ENCODE assay signal across 8 cellular contexts in genomic region chr1:153922076-153922837, GRCh38.
DNase-seq lines count a peak whose midpoint lies in the region; ATAC-seq and TF ChIP-seq lines count a peak whose summit lies in the region.

No MANE protein-coding gene starts in this region.

- H3K27me3 Mint-ChIP-seq in T-helper 2 cell treated with Interferon-gamma antibody and Interleukin-4, amounts not matched to agents 5 μg/mL and 100 μg/mL, for 36 hours (ENCODE audit: low read depth) = no peaks in the 10 kb centered on the region
- H3K27me3 Mint-ChIP-seq in memory B cell = no peaks in the 10 kb centered on the region

- H3K4me3 Mint-ChIP-seq in T-helper 2 cell treated with Interferon-gamma antibody and Interleukin-4, amounts not matched to agents 5 μg/mL and 100 μg/mL, for 36 hours = peak overlapping the region; percentile 95
- peak overlapping the region; percentile 99 for H3K4me3 Mint-ChIP-seq in memory B cell

- H3K4me1 Mint-ChIP-seq in T-helper 2 cell treated with Interferon-gamma antibody and Interleukin-4, amounts not matched to agents 5 μg/mL and 100 μg/mL, for 36 hours (ENCODE audit: low read depth) = peaks cover 37% of the 10 kb centered on the region
- H3K4me1 Mint-ChIP-seq in memory B cell = peaks cover 41% of the 10 kb centered on the region

- no peaks in the 10 kb centered on the region for H3K9me3 Mint-ChIP-seq in T-helper 2 cell treated with Interferon-gamma antibody and Interleukin-4, amounts not matched to agents 5 μg/mL and 100 μg/mL, for 36 hours
- H3K9me3 Mint-ChIP-seq in memory B cell = no peaks in the 10 kb centered on the region

- H3K36me3 Mint-ChIP-seq in T-helper 2 cell treated with Interferon-gamma antibody and Interleukin-4, amounts not matched to agents 5 μg/mL and 100 μg/mL, for 36 hours (ENCODE audit: low read depth) = peaks cover 16% of the 10 kb centered on the region
- H3K36me3 Mint-ChIP-seq in memory B cell = peaks cover 3% of the 10 kb centered on the region

- H3K27ac ChIP-seq in cingulate gyrus (ENCODE audit: low read depth, low read length) = peak overlapping the region; percentile 75

- peak; percentile 71 for DNase-seq in NCI-H2029 (lab: John Stamatoyannopoulos, UW)
- DNase-seq in NCI-H2029 treated with DMSO at 0.1 percent for 48 hours (lab: John Stamatoyannopoulos, UW) = no peak
- no peak for DNase-seq in T-helper 2 cell treated with Interferon-gamma antibody and Interleukin-4, amounts not matched to agents 5 μg/mL and 100 μg/mL, for 36 hours (ENCODE audit: low spot score)
- DNase-seq in memory B cell (ENCODE audit: low spot score in 2 of 2) = peak in 1 of 2 donors; percentile 73
- DNase-seq in stimulated activated CD8-positive, alpha-beta memory T cell treated with anti-CD3 and anti-CD28 coated beads, Interleukin-4, amount 100 ng/mL, for 48 hours = peak; percentile 81

- ATAC-seq in GM21576 (IDR thresholded peaks at IDR 0.05; ENCODE audit: unreplicated experiment) = peak; percentile 19
- peak; percentile 20 for ATAC-seq in memory B cell (ENCODE audit: low read depth)

- no peak for TF ChIP-seq EP300 in Ishikawa (IDR thresholded peaks at IDR 0.05; ENCODE audit: borderline replicate concordance)

- peak; percentile 14; the same call in 1 of the 2 replicates for TF ChIP-seq RAD21 in Ishikawa (IDR thresholded peaks at IDR 0.05; ENCODE audit: low read depth)

- H3K27ac Mint-ChIP-seq in T-helper 2 cell treated with Interferon-gamma antibody and Interleukin-4, amounts not matched to agents 5 μg/mL and 100 μg/mL, for 36 hours = peak overlapping the region; percentile 95
- peak overlapping the region; percentile 98 for H3K27ac Mint-ChIP-seq in memory B cell

TF ChIP-seq in Ishikawa, 13 proteins besides CTCF, POLR2A, EP300 and RAD21:
- TF ChIP-seq EGR1 (IDR thresholded peaks at IDR 0.05) = peak; percentile 67
- TF ChIP-seq TEAD4 (IDR thresholded peaks at IDR 0.05) = no peak
- peak; percentile 54; the same call in 1 of the 2 replicates for TF ChIP-seq MAX (IDR thresholded peaks at IDR 0.05)
- no peak for TF ChIP-seq REST (IDR thresholded peaks at IDR 0.05; ENCODE audit: low read depth)
- peak; percentile 4; the same call in 1 of the 2 replicates for TF ChIP-seq NFIC (IDR thresholded peaks at IDR 0.05)
- TF ChIP-seq TCF12 (IDR thresholded peaks at IDR 0.05; ENCODE audit: low read depth) = peak; percentile 17; the same call in 1 of the 2 replicates

Comparison
In these comparisons a context has a peak if more than half of its experiments do, and no peak if none do; other contexts are left out.
1. DNase-seq: peak in NCI-H2029 (single experiment) and stimulated activated CD8-positive, alpha-beta memory T cell treated with anti-CD3 and anti-CD28 coated beads, Interleukin-4, amount 100 ng/mL, for 48 hours (single experiment); none in NCI-H2029 treated with DMSO at 0.1 percent for 48 hours (single experiment) and T-helper 2 cell treated with Interferon-gamma antibody and Interleukin-4, amounts not matched to agents 5 μg/mL and 100 μg/mL, for 36 hours (single experiment).